18 cellular contexts compared by ENCODE assay signal in the genomic region with DNA sequence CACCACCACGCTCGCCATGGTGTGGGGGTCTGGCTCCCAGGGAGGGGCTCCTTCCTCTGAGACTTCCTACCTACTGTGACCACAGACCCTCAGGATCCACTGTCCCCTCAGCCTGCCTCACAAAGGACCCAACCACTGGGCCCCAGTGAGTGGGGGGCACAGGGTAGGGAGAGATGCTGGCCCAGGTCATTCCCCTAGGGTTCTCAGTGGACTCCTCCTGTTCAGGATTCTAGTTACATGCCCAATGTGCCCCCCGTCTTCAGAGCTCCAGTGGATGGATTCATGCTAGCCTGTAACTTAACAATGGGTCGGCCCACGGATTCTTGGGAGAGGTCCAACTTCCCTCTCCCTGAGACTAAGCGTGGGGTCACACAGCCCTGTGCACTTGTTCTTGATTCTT. TPM values are rescaled to one million over a fixed set of nuclear protein-coding genes. Genes with fewer than 3 reads are reported as not detected.
DNase-seq lines count a peak whose midpoint lies in the region; ATAC-seq, FAIRE-seq and TF ChIP-seq lines count a peak whose summit lies in the region.
"Had no signal": no experiment of that assay in that cellular context is flagged by ENCODE, and none has a peak within 500 bp of the region (broad histone marks: within the 10 kb centered on the region; RNA-seq: fewer than 3 reads in every experiment).

Gene TSKS (minus strand): TSS at position 77 of the 400 bp plus-strand sequence. CDS start 59 bp downstream, at position 18.

- ATAC-seq in HepG2 (no peak), right lobe of liver (no peak)
- ATAC-seq in naive thymus-derived CD8-positive, alpha-beta T cell, result no peak
- ATAC-seq: body of pancreas had no signal

- no TSS peak for BruUV-seq in HepG2 (replicated peaks; lab: Mats Ljungman, UMichigan)

- H3K9me3 ChIP-seq in HepG2 (ENCODE audit: low read length) (no peaks in the 10 kb centered on the region), right lobe of liver (no peaks in the 10 kb centered on the region)
- H3K9me3 ChIP-seq: BLaER1 treated with 17β-estradiol and CSF1 and Interleukin-3, amounts not matched to agents 10 nM and 100 nM; body of pancreas; ovary; suprapubic skin had no signal

- H3K27ac Mint-ChIP-seq in activated T-helper 1 cell treated with anti-CD3 and anti-CD28 coated beads, Interleukin-12 subunit alpha, Interleukin-12 subunit beta, Interleukin-2, Interleukin-4 antibody, amounts not matched to agents 30 ng/mL and 10 ng/mL and 1 ng/mL, durations not matched to agents 14 hours and 24 hours and 36 hours, result peak within 1 kb of the TSS; percentile 73
- H3K27ac Mint-ChIP-seq in naive thymus-derived CD8-positive, alpha-beta T cell, result peak within 1 kb of the TSS in 7 of 10 donors; percentile 30 to 92 (median 65)
- H3K27ac Mint-ChIP-seq: memory B cell had no signal

- no peaks in the 10 kb centered on the region for H3K9me3 Mint-ChIP-seq in activated T-helper 1 cell treated with anti-CD3 and anti-CD28 coated beads, Interleukin-12 subunit alpha, Interleukin-12 subunit beta, Interleukin-2, Interleukin-4 antibody, amounts not matched to agents 30 ng/mL and 10 ng/mL and 1 ng/mL, durations not matched to agents 14 hours and 24 hours and 36 hours
- no peaks in the 10 kb centered on the region for H3K9me3 Mint-ChIP-seq in naive thymus-derived CD8-positive, alpha-beta T cell
- H3K9me3 Mint-ChIP-seq: memory B cell had no signal

- peaks cover 19% of the 10 kb centered on the region for H3K4me1 Mint-ChIP-seq in activated T-helper 1 cell treated with anti-CD3 and anti-CD28 coated beads, Interleukin-12 subunit alpha, Interleukin-12 subunit beta, Interleukin-2, Interleukin-4 antibody, amounts not matched to agents 30 ng/mL and 10 ng/mL and 1 ng/mL, durations not matched to agents 14 hours and 24 hours and 36 hours (ENCODE audit: low read depth)
- peaks cover 16 to 20% (median 19%) of the 10 kb centered on the region in 4 donors for H3K4me1 Mint-ChIP-seq in naive thymus-derived CD8-positive, alpha-beta T cell

- H3K4me1 ChIP-seq in HepG2 (ENCODE audit: insufficient read depth, low read length), result peaks cover 38% of the 10 kb centered on the region
- peaks cover 0 to 14% (median 3%) of the 10 kb centered on the region in 4 donors for H3K4me1 ChIP-seq in right lobe of liver

- no peak within 1 kb of the TSS for H2AFZ ChIP-seq in HepG2 (ENCODE audit: low read length)

- H3K27ac ChIP-seq in HepG2 (ENCODE audit: extremely low read length, insufficient read depth, low read length), result no peak within 1 kb of the TSS
- H3K27ac ChIP-seq in right lobe of liver, result no peak within 1 kb of the TSS
- H3K27ac ChIP-seq: BLaER1 treated with 17β-estradiol and CSF1 and Interleukin-3, amounts not matched to agents 10 nM and 100 nM; HL-60; ovary; suprapubic skin had no signal

- intact Hi-C loops in HepG2 (cut with micrococcal nuclease; ENCODE audit: unreplicated experiment), result loop anchor here (10.0 kb wide), 1 partner anchor 52 kb away; the partner anchor contains the start of genes FUZ and MED25
- intact Hi-C loops in right lobe of liver (cut with DNase I), result no loop called here
- intact Hi-C loops in activated T-helper 1 cell treated with anti-CD3 and anti-CD28 coated beads, Interleukin-12 subunit alpha, Interleukin-12 subunit beta, Interleukin-2, Interleukin-4 antibody, amounts not matched to agents 30 ng/mL and 10 ng/mL and 1 ng/mL, durations not matched to agents 14 hours and 24 hours and 36 hours (cut with micrococcal nuclease), result no loop called here

- H3K4me3 ChIP-seq in HepG2 (replicated peaks in 1 of 3; ENCODE audit: insufficient read depth in 1 of 3, low read depth in 2 of 3, low read length in 3 of 3) (no peak within 1 kb of the TSS), right lobe of liver (no peak within 1 kb of the TSS)
- H3K4me3 ChIP-seq: BLaER1 treated with 17β-estradiol and CSF1 and Interleukin-3, amounts not matched to agents 10 nM and 100 nM; body of pancreas; ovary; suprapubic skin had no signal

- peaks cover 12% of the 10 kb centered on the region for H3K79me2 ChIP-seq in HepG2 (ENCODE audit: insufficient read depth, low read length)

- TF ChIP-seq EP300 in HepG2 (IDR thresholded peaks at IDR 0.05; ENCODE audit: low read depth in 2 of 2, low read length in 2 of 2) (no peak), HepG2 (CRISPR knock-in tag; IDR thresholded peaks at IDR 0.05; ENCODE audit: borderline replicate concordance) (no peak)

- no peaks in the 10 kb centered on the region for H3K36me3 ChIP-seq in HepG2 (replicated peaks in 1 of 2; ENCODE audit: control insufficient read depth in 1 of 2, insufficient read depth in 2 of 2, low read length in 2 of 2)
- H3K36me3 ChIP-seq in right lobe of liver, result no peaks in the 10 kb centered on the region
- H3K36me3 ChIP-seq: ovary, suprapubic skin had no signal

- in situ Hi-C loops in HepG2 (cut with HindIII; ENCODE audit: extremely low pct_ligation_motif_present, low pct_unique_long_range_greater_than_20kb), result no loop called here

- whole genome bisulfite sequencing in HepG2 (ENCODE audit: low lambda C conversion rate), result 55% methylated on average over 3 of the region's 6 CpGs
- WGBS in right lobe of liver (ENCODE audit: insufficient coverage, low coverage, low lambda C conversion rate, missing lambda C conversion rate), result 61% methylated on average over 3 of the region's 6 CpGs

- POLR2A ChIA-PET in HepG2 (lab: Yijun Ruan, JAX), result no interaction called here
- POLR2A ChIA-PET in naive thymus-derived CD8-positive, alpha-beta T cell (lab: Charles Lee), result interaction anchor here (0.6 to 1.6 kb wide), 3 partner anchors 12 to 46 kb away, joined by 3 to 10 read pairs (median 5); no protein-coding TSS in a partner anchor

- TF ChIP-seq POLR2A in HepG2 (IDR thresholded peaks at IDR 0.05; ENCODE audit: insufficient read depth in 1 of 2, low read depth in 2 of 2, low read length in 2 of 2), result no peak
- TF ChIP-seq POLR2A in right lobe of liver (IDR thresholded peaks at IDR 0.05), result no peak

- TF ChIP-seq CTCF in HepG2 (CRISPR knock-in tag; IDR thresholded peaks at IDR 0.05), result no peak
- TF ChIP-seq CTCF in right lobe of liver (IDR thresholded peaks at IDR 0.05), result no peak
- TF ChIP-seq CTCF in GM10266 (IDR thresholded peaks at IDR 0.05; ENCODE audit: control insufficient read depth, insufficient read depth, low read depth, missing control alignments), result no peak

- H3K4me3 Mint-ChIP-seq in activated T-helper 1 cell treated with anti-CD3 and anti-CD28 coated beads, Interleukin-12 subunit alpha, Interleukin-12 subunit beta, Interleukin-2, Interleukin-4 antibody, amounts not matched to agents 30 ng/mL and 10 ng/mL and 1 ng/mL, durations not matched to agents 14 hours and 24 hours and 36 hours, result no peak within 1 kb of the TSS
- H3K4me3 Mint-ChIP-seq in naive thymus-derived CD8-positive, alpha-beta T cell, result peak within 1 kb of the TSS in 3 of 10 donors; percentile 14 to 65 (median 30)
- H3K4me3 Mint-ChIP-seq: memory B cell had no signal

- TF ChIP-seq RAD21 in HepG2 (CRISPR knock-in tag; IDR thresholded peaks at IDR 0.05), result no peak

- no peak for FAIRE-seq in HepG2 (lab: Jason Lieb, UNC)

- H4K20me1 ChIP-seq in HepG2 (ENCODE audit: insufficient read depth, low read length), result no peaks in the 10 kb centered on the region

- H3K27me3 ChIP-seq in HepG2 (ENCODE audit: control insufficient read depth in 1 of 2, insufficient read depth in 2 of 2, low read length in 2 of 2) (no peaks in the 10 kb centered on the region; a peak in 1 of 5 replicates), right lobe of liver (no peaks in the 10 kb centered on the region)
- H3K27me3 ChIP-seq: BLaER1 treated with 17β-estradiol and CSF1 and Interleukin-3, amounts not matched to agents 10 nM and 100 nM; body of pancreas; ovary; suprapubic skin had no signal

- DNase-seq in HepG2 (ENCODE audit: low spot score) (no peak), right lobe of liver (no peak), hippocampal formation (lab: John Stamatoyannopoulos, UW) (no peak), GM10266 (ENCODE audit: extremely low spot score) (no peak), DMS 273 (lab: John Stamatoyannopoulos, UW; ENCODE audit: unreplicated experiment) (no peak)
- DNase-seq in activated T-helper 1 cell treated with anti-CD3 and anti-CD28 coated beads, Interleukin-12 subunit alpha, Interleukin-12 subunit beta, Interleukin-2, Interleukin-4 antibody, amounts not matched to agents 30 ng/mL and 10 ng/mL and 1 ng/mL, durations not matched to agents 14 hours and 24 hours and 36 hours (ENCODE audit: low spot score), result no peak
- no peak for DNase-seq in naive thymus-derived CD8-positive, alpha-beta T cell
- DNase-seq: activated CD4-positive, CD25-positive, alpha-beta regulatory T cell; body of pancreas; effector CD4-positive, alpha-beta T cell; NCI-H2029; NCI-H526 treated with DMSO at 0.1 percent for 48 hours; SW 1271 had no signal

- H3K36me3 Mint-ChIP-seq in activated T-helper 1 cell treated with anti-CD3 and anti-CD28 coated beads, Interleukin-12 subunit alpha, Interleukin-12 subunit beta, Interleukin-2, Interleukin-4 antibody, amounts not matched to agents 30 ng/mL and 10 ng/mL and 1 ng/mL, durations not matched to agents 14 hours and 24 hours and 36 hours (ENCODE audit: low read depth), result no peaks in the 10 kb centered on the region
- no peaks in the 10 kb centered on the region for H3K36me3 Mint-ChIP-seq in naive thymus-derived CD8-positive, alpha-beta T cell
- H3K36me3 Mint-ChIP-seq: memory B cell had no signal

- CTCF ChIA-PET in HepG2 (lab: Yijun Ruan, JAX; ENCODE audit: low intra/inter-chr PET ratio, low total read pairs), result no interaction called here

- H3K4me2 ChIP-seq in HepG2 (ENCODE audit: low read depth, low read length), result peak within 1 kb of the TSS; percentile 23; the same call in 1 of the 2 replicates
- H3K4me2 ChIP-seq: BLaER1 treated with 17β-estradiol and CSF1 and Interleukin-3, amounts not matched to agents 10 nM and 100 nM had no signal

- peaks cover 2% of the 10 kb centered on the region for H3K27me3 Mint-ChIP-seq in activated T-helper 1 cell treated with anti-CD3 and anti-CD28 coated beads, Interleukin-12 subunit alpha, Interleukin-12 subunit beta, Interleukin-2, Interleukin-4 antibody, amounts not matched to agents 30 ng/mL and 10 ng/mL and 1 ng/mL, durations not matched to agents 14 hours and 24 hours and 36 hours (ENCODE audit: insufficient read depth)
- peaks cover 0 to 4% (median 0%) of the 10 kb centered on the region in 5 donors for H3K27me3 Mint-ChIP-seq in naive thymus-derived CD8-positive, alpha-beta T cell
- H3K27me3 Mint-ChIP-seq: memory B cell had no signal

- no peak within 1 kb of the TSS for H3K9ac ChIP-seq in HepG2 (ENCODE audit: insufficient read depth, low read depth, low read length)

RNA-seq across cellular contexts. Expression of gene TSKS, which starts in this region (rescaled TPM):
- total RNA-seq in HepG2 (2016; rRNA removed; fragmentation: Illumina TruSeq; extraction: Trizol) (not detected in 2 replicates), right lobe of liver (not detected)
- total RNA-seq in HepG2 (2016; cell fraction: cytosol; rRNA removed; fragmentation: Illumina TruSeq; extraction: Trizol; ENCODE audit: low read depth), result not detected in 2 replicates
- total RNA-seq in HepG2 (2016; cell fraction: insoluble cytoplasmic fraction; rRNA removed; fragmentation: Illumina TruSeq; extraction: Trizol), result not detected in 2 replicates
- total RNA-seq in HepG2 (2016; cell fraction: membrane; rRNA removed; fragmentation: Illumina TruSeq; extraction: Trizol), result not detected in 2 replicates
- not detected in 2 replicates for total RNA-seq in HepG2 (2016; cell fraction: nucleus; rRNA removed; fragmentation: Illumina TruSeq; extraction: Trizol)
- polyA plus RNA-seq in HepG2 (2011; rRNA removed), result 0.03 and 0.21 TPM in 2 replicates
- polyA plus RNA-seq in HepG2 (2011; cell fraction: cytosol; rRNA removed), result 0.04 and 0.09 TPM in 2 replicates
- polyA plus RNA-seq in HepG2 (2011; cell fraction: nucleus; rRNA removed), result 0.40 and 0.47 TPM in 2 replicates
- 0.16 TPM in 1 of 2 replicates, not detected in the other for polyA plus RNA-seq in HepG2 (2012)
- polyA plus RNA-seq in HepG2 (2016; cell fraction: cytosol; fragmentation: Illumina TruSeq; extraction: Trizol; ENCODE audit: low read depth), result not detected in 2 replicates
- not detected in 2 replicates for polyA plus RNA-seq in HepG2 (2016; cell fraction: insoluble cytoplasmic fraction; fragmentation: Illumina TruSeq; extraction: Trizol; ENCODE audit: low read depth)
- not detected in 2 replicates for polyA plus RNA-seq in HepG2 (2016; cell fraction: membrane; fragmentation: Illumina TruSeq; extraction: Trizol; ENCODE audit: low read depth)
- polyA plus RNA-seq in HepG2 (2016; cell fraction: nucleus; fragmentation: Illumina TruSeq; extraction: Trizol; ENCODE audit: insufficient read depth, low read depth), result not detected in 2 replicates
- polyA minus RNA-seq in HepG2 (2011; rRNA and poly(A)+ RNA removed; ENCODE audit: low replicate concordance), result 0.12 TPM in 1 of 2 replicates, not detected in the other
- polyA minus RNA-seq in HepG2 (2011; cell fraction: cytosol; rRNA and poly(A)+ RNA removed), result not detected in 2 replicates
- not detected in 2 replicates for polyA minus RNA-seq in HepG2 (2011; cell fraction: nucleus; rRNA and poly(A)+ RNA removed)
- 1.3 and 2.0 TPM in 2 replicates for total RNA-seq in activated T-helper 1 cell treated with anti-CD3 and anti-CD28 coated beads, Interleukin-12 subunit alpha, Interleukin-12 subunit beta, Interleukin-2, Interleukin-4 antibody, amounts not matched to agents 30 ng/mL and 10 ng/mL and 1 ng/mL, durations not matched to agents 14 hours and 24 hours and 36 hours
- 1 to 10 TPM; 3.5 to 4.8 TPM for total RNA-seq in naive thymus-derived CD8-positive, alpha-beta T cell
- 1 to 10 TPM in 1 of 3 donors, under 1 TPM in 2; 0.17 to 1.2 (median 0.40) TPM for polyA plus RNA-seq in naive thymus-derived CD8-positive, alpha-beta T cell
